ENCODE assay signal across 8 cellular contexts in genomic region chr6:125798734-125799510, GRCh38. TPM values are rescaled to one million over a fixed set of nuclear protein-coding genes. Genes with fewer than 3 reads are reported as not detected.
A peak's percentile ranks its signal among the peaks of the same experiment; 100 is the strongest.
DNase-seq lines count a peak whose midpoint lies in the region; ATAC-seq and TF ChIP-seq lines count a peak whose summit lies in the region.

No MANE protein-coding gene starts in this region.

- ATAC-seq in GM21423 (IDR thresholded peaks at IDR 0.05; ENCODE audit: unreplicated experiment) = peak; percentile 89
- ATAC-seq in HG03442 (IDR thresholded peaks at IDR 0.05; ENCODE audit: unreplicated experiment) = peak; percentile 85

- H3K4me1 ChIP-seq in mammary epithelial cell (ENCODE audit: insufficient read depth, low read length) = peaks cover 19% of the 10 kb centered on the region
- peaks cover 4 to 66% (median 26%) of the 10 kb centered on the region in 4 donors for H3K4me1 ChIP-seq in stomach
- H3K4me1 ChIP-seq in adrenal gland (replicated peaks in 1 of 2) = peaks cover 30 to 77% of the 10 kb centered on the region in 2 donors

- intact Hi-C loops in mammary epithelial cell (cut with micrococcal nuclease) (no loop called here), stomach (cut with DNase I; ENCODE audit: low total_unique reads) (no loop called here), adrenal gland (cut with DNase I) (no loop called here)

- WGBS in mammary epithelial cell (ENCODE audit: low coverage, missing lambda C conversion rate) = 97% methylated on average over 2 of the region's 6 CpGs
- WGBS in stomach, 5 donors = 78 to 88% (median 82%) methylated on average over 6 of the region's 6 CpGs
- 85 to 92% (median 90%) methylated on average over 6 of the region's 6 CpGs for WGBS in adrenal gland, 4 donors

- no peak overlapping the region for H3K4me2 ChIP-seq in mammary epithelial cell (ENCODE audit: insufficient read depth, low read depth, low read length)

- H3K27ac ChIP-seq in mammary epithelial cell (ENCODE audit: insufficient read depth, low read depth, low read length) = no peak overlapping the region
- no peak overlapping the region for H3K27ac ChIP-seq in stomach
- H3K27ac ChIP-seq in adrenal gland = no peak overlapping the region

- H3K9me3 ChIP-seq in mammary epithelial cell (replicated peaks; ENCODE audit: insufficient read depth, low read length) = no peaks in the 10 kb centered on the region
- no peaks in the 10 kb centered on the region for H3K9me3 ChIP-seq in stomach
- H3K9me3 ChIP-seq in adrenal gland (replicated peaks in 1 of 3) = no peaks in the 10 kb centered on the region

- H2AFZ ChIP-seq in mammary epithelial cell (ENCODE audit: low read depth, low read length) = peak overlapping the region; percentile 25

- H3K36me3 ChIP-seq in mammary epithelial cell (ENCODE audit: insufficient read depth, low read length) = no peaks in the 10 kb centered on the region
- H3K36me3 ChIP-seq in stomach = peaks cover 0 to 6% (median 0%) of the 10 kb centered on the region in 4 donors
- no peaks in the 10 kb centered on the region for H3K36me3 ChIP-seq in adrenal gland (replicated peaks in 1 of 2)

- no peaks in the 10 kb centered on the region for H3K27me3 ChIP-seq in mammary epithelial cell (ENCODE audit: insufficient read depth, low read length)
- H3K27me3 ChIP-seq in stomach = no peaks in the 10 kb centered on the region
- H3K27me3 ChIP-seq in adrenal gland = no peaks in the 10 kb centered on the region

- no peak overlapping the region for H3K9ac ChIP-seq in mammary epithelial cell (ENCODE audit: insufficient read depth, low read length)

- TF ChIP-seq EP300 in stomach (IDR thresholded peaks at IDR 0.05) = no peak

- peaks cover 47% of the 10 kb centered on the region for H3K79me2 ChIP-seq in mammary epithelial cell (ENCODE audit: insufficient read depth, low read length)

- CTCF ChIA-PET in mammary epithelial cell (lab: Charles Lee; ENCODE audit: low non-redundant PET) = no interaction called here

- TF ChIP-seq CTCF in mammary epithelial cell (conservative IDR thresholded peaks at IDR 0.05 in 1 of 2, IDR thresholded peaks at IDR 0.05 in 1 of 2; ENCODE audit: extremely low read depth in 1 of 2, insufficient read depth in 1 of 2, low read depth in 1 of 2, low read length in 2 of 2) (no peak), stomach (IDR thresholded peaks at IDR 0.05) (no peak), adrenal gland (IDR thresholded peaks at IDR 0.05) (no peak)

- DNase-seq in GM03348 (ENCODE audit: low spot score) (peak; percentile 13), mammary epithelial cell (no peak), ureter (ENCODE audit: low spot score) (no peak), stomach (no peak), adrenal gland (no peak), GM19240 (ENCODE audit: insufficient read length, low spot score) (no peak)

- no TSS peak for BruUV-seq in mammary epithelial cell (replicated peaks; lab: Mats Ljungman, UMichigan)

- H3K4me3 ChIP-seq in mammary epithelial cell (replicated peaks in 1 of 3; ENCODE audit: insufficient read depth in 1 of 3, low read depth in 2 of 3, low read length in 3 of 3) (no peak overlapping the region), stomach (no peak overlapping the region), adrenal gland (no peak overlapping the region)

- H4K20me1 ChIP-seq in mammary epithelial cell (ENCODE audit: insufficient read depth, low read length) = no peaks in the 10 kb centered on the region

- in situ Hi-C loops in mammary epithelial cell (cut with MboI; ENCODE audit: low sequenced_read_pairs in 2 of 2) = loop anchor here in 1 of 2 donors (25.0 kb wide), 1 partner anchor 637 kb away; the partner anchor contains the start of gene TPD52L1

- dilution Hi-C loops in mammary epithelial cell (cut with HindIII; ENCODE audit: low sequenced_read_pairs) = no loop called here

- TF ChIP-seq POLR2A in stomach (IDR thresholded peaks at IDR 0.05) (no peak), adrenal gland (IDR thresholded peaks at IDR 0.05) (no peak)

RNA-seq across cellular contexts. Expression of gene NCOA7, which starts 8.2 kb away (rescaled TPM):
- total RNA-seq in mammary epithelial cell (10 to 100 TPM; 29.0 to 29.1 TPM), ureter (62.8 TPM), stomach (100 to 1,000 TPM in 1 of 5 donors, 10 to 100 TPM in 3, 1 to 10 TPM in 1; 1.2 to 131 (median 27.5) TPM), adrenal gland (100 to 1,000 TPM in 4 of 8 donors, 10 to 100 TPM in 4; 51.2 to 180 (median 95.1) TPM)
- polyA plus RNA-seq in mammary epithelial cell (10.5 TPM), stomach (10 to 100 TPM; 13.7 to 26.0 (median 17.6) TPM), adrenal gland (10 to 100 TPM; 24.5 to 77.9 (median 53.0) TPM)
- 55.3 TPM for polyA minus RNA-seq in mammary epithelial cell

RNA-seq across cellular contexts. Expression of gene HEY2, which starts 49.5 kb away (rescaled TPM):
- total RNA-seq in mammary epithelial cell (under 1 TPM in 1 of 2 donors, not detected in 1; 0.17 TPM), ureter (2.0 TPM), stomach (1 to 10 TPM in 3 of 5 donors, not detected in 2; 1.0 to 1.7 (median 1.3) TPM), adrenal gland (1 to 10 TPM in 5 of 8 donors, under 1 TPM in 2, not detected in 1; 0.60 to 1.8 (median 1.0) TPM)
- polyA plus RNA-seq in mammary epithelial cell (not detected), stomach (1 to 10 TPM in 2 of 3 donors, under 1 TPM in 1; 0.83 to 3.8 (median 1.1) TPM), adrenal gland (1 to 10 TPM in 2 of 3 donors, under 1 TPM in 1; 0.46 to 2.1 (median 1.4) TPM)
- polyA minus RNA-seq in mammary epithelial cell = not detected
